14 cellular contexts compared by ENCODE assay signal in the genomic region with DNA sequence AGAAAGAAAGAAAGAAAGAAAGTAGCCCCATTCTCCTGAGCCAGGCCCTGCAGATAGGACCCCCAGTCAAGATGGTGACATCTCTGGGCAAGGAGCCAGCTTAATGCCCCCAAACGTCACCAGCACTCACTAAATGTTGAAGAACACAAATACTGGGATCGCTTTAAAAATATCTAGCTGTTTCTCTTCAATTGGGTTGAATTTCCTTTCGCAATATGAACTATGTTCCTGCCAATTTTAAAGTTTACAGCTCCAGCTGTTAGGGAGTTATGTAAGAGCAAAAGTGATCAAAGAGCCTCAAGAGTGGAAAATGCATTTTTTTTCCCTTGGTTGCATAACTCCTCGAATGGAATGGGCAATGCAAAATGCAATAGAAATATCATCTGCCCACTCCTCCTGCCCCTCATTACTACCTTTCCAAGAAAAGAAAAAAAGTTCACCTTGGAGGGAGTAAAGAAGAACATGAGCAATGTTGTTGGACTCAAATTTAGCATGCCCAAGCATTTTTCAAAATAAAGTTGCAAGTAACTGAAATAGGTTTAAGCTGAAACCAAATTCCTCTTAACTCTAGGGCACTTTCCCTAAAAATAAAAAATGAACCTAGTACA.
A peak's percentile ranks its signal among the peaks of the same experiment; 100 is the strongest.
DNase-seq lines count a peak whose midpoint lies in the region; ATAC-seq, FAIRE-seq and TF ChIP-seq lines count a peak whose summit lies in the region.
"Had no signal": no experiment of that assay in that cellular context is flagged by ENCODE, and none has a peak within 500 bp of the region (broad histone marks: within the 10 kb centered on the region; RNA-seq: fewer than 3 reads in every experiment).

No MANE protein-coding gene starts in this region.

- H3K9me3 Mint-ChIP-seq in stimulated activated naive B cell treated with anti-CD40 and anti-IgM and Interleukin-4, amounts not matched to agents 10 μg/mL and 1 μg/mL and 100 μg/mL, for 72 hours: no peaks in the 10 kb centered on the region
- H3K9me3 Mint-ChIP-seq: activated T-helper 17 cell treated with anti-CD3 and anti-CD28 coated beads, Interleukin-2, amount 50 U/mL, for 72 hours; immature natural killer cell had no signal

- no peak for FAIRE-seq in GM12891 (lab: Jason Lieb, UNC)

- no peaks in the 10 kb centered on the region for H3K9me3 ChIP-seq in SK-N-MC (ENCODE audit: low read depth, low read length)
- H3K9me3 ChIP-seq: BE2C had no signal

- H3K27ac ChIP-seq in SK-N-MC: peak overlapping the region; percentile 63
- H3K27ac ChIP-seq: PC-9 had no signal

- H3K36me3 ChIP-seq in SK-N-MC (ENCODE audit: insufficient read depth, low read length): no peaks in the 10 kb centered on the region
- H3K36me3 ChIP-seq: BE2C had no signal

- peaks cover 3 to 8% of the 10 kb centered on the region in 2 donors for H3K4me1 Mint-ChIP-seq in stimulated activated naive B cell treated with anti-CD40 and anti-IgM and Interleukin-4, amounts not matched to agents 10 μg/mL and 1 μg/mL and 100 μg/mL, for 72 hours
- H3K4me1 Mint-ChIP-seq: activated T-helper 17 cell treated with anti-CD3 and anti-CD28 coated beads, Interleukin-2, amount 50 U/mL, for 72 hours; immature natural killer cell had no signal

- no peak overlapping the region for H3K4me3 Mint-ChIP-seq in stimulated activated naive B cell treated with anti-CD40 and anti-IgM and Interleukin-4, amounts not matched to agents 10 μg/mL and 1 μg/mL and 100 μg/mL, for 72 hours
- H3K4me3 Mint-ChIP-seq: activated T-helper 17 cell treated with anti-CD3 and anti-CD28 coated beads, Interleukin-2, amount 50 U/mL, for 72 hours; immature natural killer cell had no signal

- no peak overlapping the region for H3K27ac Mint-ChIP-seq in stimulated activated naive B cell treated with anti-CD40 and anti-IgM and Interleukin-4, amounts not matched to agents 10 μg/mL and 1 μg/mL and 100 μg/mL, for 72 hours
- H3K27ac Mint-ChIP-seq: activated T-helper 17 cell treated with anti-CD3 and anti-CD28 coated beads, Interleukin-2, amount 50 U/mL, for 72 hours; immature natural killer cell had no signal

- peak overlapping the region; percentile 42 for H3K4me3 ChIP-seq in SK-N-MC
- H3K4me3 ChIP-seq in foreskin fibroblast (ENCODE audit: low read depth in 1 of 2, low read length in 2 of 2): no peak overlapping the region
- H3K4me3 ChIP-seq: PC-9 had no signal

- no peak for TF ChIP-seq CTCF in AG09319 (IDR thresholded peaks at IDR 0.05; ENCODE audit: low read depth, low read length)
- no peak for TF ChIP-seq CTCF in foreskin fibroblast (IDR thresholded peaks at IDR 0.05; ENCODE audit: low read depth, low read length)

- ATAC-seq in GM18867 (IDR thresholded peaks at IDR 0.05; ENCODE audit: unreplicated experiment): no peak
- no peak for ATAC-seq in stimulated activated naive B cell treated with anti-CD40 and anti-IgM and Interleukin-4, amounts not matched to agents 10 μg/mL and 1 μg/mL and 100 μg/mL, for 72 hours (replicated peaks)
- ATAC-seq: activated T-helper 17 cell treated with anti-CD3 and anti-CD28 coated beads, Interleukin-2, amount 50 U/mL, for 72 hours had no signal

- no peak for TF ChIP-seq POLR2A in GM12891 (IDR thresholded peaks at IDR 0.05; ENCODE audit: low read depth, low read length)

- DNase-seq in AG09319 (ENCODE audit: extremely low read depth, low read depth) (peak; percentile 62), SK-N-MC (ENCODE audit: low read depth, low spot score) (peak; percentile 74), foreskin fibroblast (peak; percentile 41 to 72), putamen (ENCODE audit: low spot score) (peak; percentile 15), DMS153 treated with DMSO at 0.1 percent for 48 hours (lab: John Stamatoyannopoulos, UW; ENCODE audit: unreplicated experiment) (no peak), GM12891 (ENCODE audit: insufficient read length, low spot score) (no peak)
- DNase-seq in stimulated activated naive B cell treated with anti-CD40 and anti-IgM and Interleukin-4, amounts not matched to agents 10 μg/mL and 1 μg/mL and 100 μg/mL, for 72 hours: no peak
- DNase-seq: BE2C; effector CD8-positive, alpha-beta T cell; immature natural killer cell; NCI-H1105 treated with DMSO at 0.1 percent for 48 hours; PC-9 had no signal

- no peaks in the 10 kb centered on the region for H3K27me3 Mint-ChIP-seq in stimulated activated naive B cell treated with anti-CD40 and anti-IgM and Interleukin-4, amounts not matched to agents 10 μg/mL and 1 μg/mL and 100 μg/mL, for 72 hours
- H3K27me3 Mint-ChIP-seq: activated T-helper 17 cell treated with anti-CD3 and anti-CD28 coated beads, Interleukin-2, amount 50 U/mL, for 72 hours had no signal

- H3K36me3 Mint-ChIP-seq in stimulated activated naive B cell treated with anti-CD40 and anti-IgM and Interleukin-4, amounts not matched to agents 10 μg/mL and 1 μg/mL and 100 μg/mL, for 72 hours: no peaks in the 10 kb centered on the region
- H3K36me3 Mint-ChIP-seq: immature natural killer cell had no signal

- H3K9ac ChIP-seq in SK-N-MC (ENCODE audit: insufficient read length): no peak overlapping the region

TF ChIP-seq in GM12891, 5 proteins besides CTCF, POLR2A, EP300 and RAD21:
- TF ChIP-seq POU2F2 (IDR thresholded peaks at IDR 0.05; ENCODE audit: low read depth, low read length): no peak
- TF ChIP-seq TAF1 (IDR thresholded peaks at IDR 0.05; ENCODE audit: low read depth, low read length): no peak
- no peak for TF ChIP-seq SPI1 (IDR thresholded peaks at IDR 0.05; ENCODE audit: low read depth, low read length)
- no peak for TF ChIP-seq PAX5 (IDR thresholded peaks at IDR 0.05; ENCODE audit: insufficient read depth, low read length, severe bottlenecking)
- no peak for TF ChIP-seq POLR2AphosphoS5 (IDR thresholded peaks at IDR 0.05; ENCODE audit: low read depth, low read length)

Comparison
In these comparisons a context has a peak if more than half of its experiments do, and no peak if none do; other contexts are left out.
1. DNase-seq: peak in AG09319 (single experiment), SK-N-MC (single experiment), foreskin fibroblast (2 of 2) and putamen (single experiment); none in DMS153 treated with DMSO at 0.1 percent for 48 hours (single experiment), stimulated activated naive B cell treated with anti-CD40 and anti-IgM and Interleukin-4, amounts not matched to agents 10 μg/mL and 1 μg/mL and 100 μg/mL, for 72 hours (single experiment) and GM12891 (single experiment).